Comparison of ENCODE assay signal across 8 cellular contexts in genomic region chr5:128083033-128083810, GRCh38. TPM values are rescaled to one million over a fixed set of nuclear protein-coding genes. Genes with fewer than 3 reads are reported as not detected.
DNase-seq lines count a peak whose midpoint lies in the region; ATAC-seq and TF ChIP-seq lines count a peak whose summit lies in the region.

Gene SLC12A2, plus strand, starts transcription at chr5:128083766. Its CDS starts 189 bp downstream, at chr5:128083955.

- H3K27ac ChIP-seq in esophagus (ENCODE audit: low read depth in 2 of 2, low read length in 1 of 2), result peak within 1 kb of the TSS; percentile 97 to 99

- peaks cover 64% of the 10 kb centered on the region for H3K4me1 Mint-ChIP-seq in activated T-cell treated with anti-CD3 and anti-CD28 coated beads, Interleukin-2, amount 50 U/mL, for 24 hours (ENCODE audit: low read depth)

- H3K4me1 ChIP-seq in esophagus (ENCODE audit: control insufficient read depth in 2 of 2, insufficient read depth in 2 of 2, low read length in 1 of 2) (peaks cover 0 to 9% of the 10 kb centered on the region in 2 donors), mucosa of stomach (ENCODE audit: control insufficient read depth, insufficient read depth, low read length) (peaks cover 24% of the 10 kb centered on the region)

- TF ChIP-seq EP300 in Ishikawa (IDR thresholded peaks at IDR 0.05; ENCODE audit: borderline replicate concordance), result peak; percentile 38; the same call in 1 of the 2 replicates

- H3K9me3 Mint-ChIP-seq in activated T-cell treated with anti-CD3 and anti-CD28 coated beads, Interleukin-2, amount 50 U/mL, for 24 hours, result no peaks in the 10 kb centered on the region

- 0% methylated on average over 74 to 104 of the region's 104 CpGs for WGBS in esophagus, 2 donors

- H3K36me3 Mint-ChIP-seq in activated T-cell treated with anti-CD3 and anti-CD28 coated beads, Interleukin-2, amount 50 U/mL, for 24 hours (ENCODE audit: low read depth), result peaks cover 49% of the 10 kb centered on the region

- TF ChIP-seq RAD21 in Ishikawa (IDR thresholded peaks at IDR 0.05; ENCODE audit: low read depth), result no peak

- H3K27me3 ChIP-seq in esophagus (ENCODE audit: control insufficient read depth in 1 of 2, insufficient read depth in 2 of 2, low read length in 2 of 2) (no peaks in the 10 kb centered on the region), mucosa of stomach (ENCODE audit: control insufficient read depth, insufficient read depth, low read length) (no peaks in the 10 kb centered on the region)

- H3K27ac Mint-ChIP-seq in activated T-cell treated with anti-CD3 and anti-CD28 coated beads, Interleukin-2, amount 50 U/mL, for 24 hours, result peak within 1 kb of the TSS; percentile 96

- no peaks in the 10 kb centered on the region for H3K9me3 ChIP-seq in esophagus (ENCODE audit: control insufficient read depth in 2 of 2, insufficient read depth in 1 of 2, low read depth in 1 of 2, low read length in 1 of 2)
- no peaks in the 10 kb centered on the region for H3K9me3 ChIP-seq in mucosa of stomach (ENCODE audit: control insufficient read depth, low read length)

- ATAC-seq in GM21619 (IDR thresholded peaks at IDR 0.05; ENCODE audit: unreplicated experiment), result peak; percentile 53

- DNase-seq in DMS153 treated with DMSO at 0.1 percent for 48 hours (lab: John Stamatoyannopoulos, UW; ENCODE audit: unreplicated experiment), result peak; percentile 27
- peak; percentile 94 for DNase-seq in activated T-cell treated with anti-CD3 and anti-CD28 coated beads, Interleukin-2, amount 50 U/mL, for 24 hours
- DNase-seq in stimulated activated CD8-positive, alpha-beta memory T cell treated with anti-CD3 and anti-CD28 coated beads, Interleukin-4, amount 100 ng/mL, for 48 hours, result peak; percentile 89

- H3K4me3 ChIP-seq in esophagus (ENCODE audit: low read depth in 1 of 2, low read length in 2 of 2) (peak within 1 kb of the TSS; percentile 88 to 100), mucosa of stomach (ENCODE audit: low read length) (peak within 1 kb of the TSS; percentile 54)

- no peaks in the 10 kb centered on the region for H3K27me3 Mint-ChIP-seq in activated T-cell treated with anti-CD3 and anti-CD28 coated beads, Interleukin-2, amount 50 U/mL, for 24 hours

- peak within 1 kb of the TSS; percentile 65 for H3K9ac ChIP-seq in mucosa of stomach (ENCODE audit: low read length)

- H3K4me3 Mint-ChIP-seq in activated T-cell treated with anti-CD3 and anti-CD28 coated beads, Interleukin-2, amount 50 U/mL, for 24 hours, result peak within 1 kb of the TSS; percentile 89

- H3K36me3 ChIP-seq in esophagus (ENCODE audit: control insufficient read depth in 2 of 2, insufficient read depth in 2 of 2, low read length in 1 of 2) (no peaks in the 10 kb centered on the region), mucosa of stomach (ENCODE audit: control insufficient read depth, insufficient read depth, low read length) (no peaks in the 10 kb centered on the region)

TF ChIP-seq in Ishikawa, 13 proteins besides CTCF, POLR2A, EP300 and RAD21 (continues in another document):
- TF ChIP-seq USF1 (IDR thresholded peaks at IDR 0.05) (0 out of 2 replicates have a peak, but pooled peaks have one; percentile 15), ZBTB7A (IDR thresholded peaks at IDR 0.05; ENCODE audit: low read depth) (0 out of 2 replicates have a peak, but pooled peaks have one; percentile 64), MAX (IDR thresholded peaks at IDR 0.05) (peak; percentile 98), NFIC (IDR thresholded peaks at IDR 0.05) (peak; percentile 8; the same call in 1 of the 2 replicates), YY1 (IDR thresholded peaks at IDR 0.05; ENCODE audit: low read depth) (no peak), TAF1 (IDR thresholded peaks at IDR 0.05; ENCODE audit: low read depth) (peak; percentile 72), REST (IDR thresholded peaks at IDR 0.05; ENCODE audit: low read depth) (no peak), FOXM1 (IDR thresholded peaks at IDR 0.05; ENCODE audit: borderline replicate concordance, low read depth) (peak; percentile 42; the same call in 1 of the 2 replicates), CREB1 (IDR thresholded peaks at IDR 0.05; ENCODE audit: low read depth) (0 out of 2 replicates have a peak, but pooled peaks have one; percentile 25)

TF ChIP-seq in PFSK-1, 5 proteins besides CTCF, POLR2A, EP300 and RAD21:
- no peak for TF ChIP-seq SIN3A (IDR thresholded peaks at IDR 0.05; ENCODE audit: borderline replicate concordance, insufficient read depth, low read length)
- TF ChIP-seq REST (IDR thresholded peaks at IDR 0.05; ENCODE audit: insufficient read depth in 1 of 2, low read depth in 2 of 2, low read length in 2 of 2), result 0 out of 4 replicates have a peak, but pooled peaks of 1 of the 2 experiments have one; percentile 5
- peak; percentile 61; the same call in 1 of the 2 replicates for TF ChIP-seq POLR2AphosphoS5 (IDR thresholded peaks at IDR 0.05; ENCODE audit: low read depth, low read length)
- TF ChIP-seq TAF1 (IDR thresholded peaks at IDR 0.05; ENCODE audit: borderline replicate concordance, insufficient read depth, low read length), result peak; percentile 76; the same call in 1 of the 2 replicates

RNA-seq across cellular contexts. Expression of gene SLC12A2, which starts in this region (rescaled TPM):
- polyA plus RNA-seq in PFSK-1 (2012; ENCODE audit: insufficient read length, low read depth), result 5.9 TPM
- 1 to 10 TPM; 1.2 to 2.0 TPM for polyA plus RNA-seq in esophagus

Comparison
In these comparisons a context has a peak if more than half of its experiments do, and no peak if none do; other contexts are left out.
1. Peak in every context shown above with its lines: DNase-seq, ATAC-seq, H3K4me3 ChIP-seq and H3K27ac ChIP-seq.
2. DNase-seq: peak in every context shown above with its lines; median percentile 94 in activated T-cell treated with anti-CD3 and anti-CD28 coated beads, Interleukin-2, amount 50 U/mL, for 24 hours; 89 in stimulated activated CD8-positive, alpha-beta memory T cell treated with anti-CD3 and anti-CD28 coated beads, Interleukin-4, amount 100 ng/mL, for 48 hours; 27 in DMS153 treated with DMSO at 0.1 percent for 48 hours.